ENCODE assay signal across 8 cellular contexts in the genomic region with DNA sequence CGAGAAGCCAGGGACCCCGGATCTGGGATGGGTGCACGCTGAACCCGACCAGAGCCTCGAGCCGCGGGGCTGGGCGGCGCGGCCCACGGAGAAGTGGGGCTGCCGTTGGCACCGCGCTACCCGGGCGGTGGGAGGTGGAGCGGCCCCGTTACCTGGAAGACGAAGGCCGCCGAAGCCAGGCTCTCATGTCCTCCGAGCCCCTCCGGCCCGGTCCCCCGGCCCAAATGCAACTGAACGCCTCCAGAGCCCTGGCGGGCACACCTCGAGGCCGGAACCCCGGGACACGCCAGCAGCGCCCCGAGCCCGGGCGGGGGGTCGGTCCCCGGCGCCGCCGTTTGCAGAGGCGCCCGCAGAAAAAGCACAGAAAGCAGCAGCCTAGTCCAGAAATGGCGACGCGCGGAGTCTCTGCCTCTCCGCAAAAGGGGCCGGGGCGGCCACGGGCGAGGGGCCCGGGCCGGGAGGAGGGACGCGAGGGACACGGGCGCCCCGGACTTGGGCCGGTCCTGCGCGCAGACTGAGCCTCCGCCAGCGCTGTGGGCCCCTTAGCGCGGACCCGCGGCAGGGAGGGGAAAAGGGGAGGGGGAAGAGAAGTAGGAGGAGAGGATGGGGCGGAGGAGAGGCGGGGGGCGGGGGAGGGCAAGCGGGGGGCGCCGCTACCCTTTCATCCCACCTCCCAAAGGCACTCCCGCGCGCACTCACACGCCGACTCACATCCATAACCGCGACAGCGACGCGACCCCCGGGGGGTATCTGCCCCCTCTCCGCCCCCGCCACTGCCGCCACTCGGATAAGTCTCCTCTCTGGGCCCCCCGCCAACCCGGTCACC. TPM values are rescaled to one million over a fixed set of nuclear protein-coding genes. Genes with fewer than 3 reads are reported as not detected.
DNase-seq lines count a peak whose midpoint lies in the region; ATAC-seq and TF ChIP-seq lines count a peak whose summit lies in the region.

No MANE protein-coding gene starts in this region.

- H3K4me3 ChIP-seq in iPS-18a (ENCODE audit: low read length), result peak overlapping the region; percentile 96

- H3K36me3 Mint-ChIP-seq in Calu3 (ENCODE audit: insufficient read depth, unreplicated experiment), result peaks cover 15% of the 10 kb centered on the region
- H3K36me3 Mint-ChIP-seq in activated naive CD8-positive, alpha-beta T cell treated with anti-CD3 and anti-CD28 coated beads, Interleukin-2, amount 10 ng/mL, durations not matched to agents 7 days and 5 days, result peaks cover 4% of the 10 kb centered on the region

- H3K9me3 ChIP-seq in iPS-18a (ENCODE audit: control insufficient read depth, low read depth, low read length), result no peaks in the 10 kb centered on the region

- H3K9me3 Mint-ChIP-seq in Calu3 (ENCODE audit: low read depth, unreplicated experiment), result no peaks in the 10 kb centered on the region
- H3K9me3 Mint-ChIP-seq in activated naive CD8-positive, alpha-beta T cell treated with anti-CD3 and anti-CD28 coated beads, Interleukin-2, amount 10 ng/mL, durations not matched to agents 7 days and 5 days, result no peaks in the 10 kb centered on the region

- peak overlapping the region; percentile 73 for H3K9ac ChIP-seq in iPS-18a (ENCODE audit: low read length)

- peaks cover 34% of the 10 kb centered on the region for H3K4me1 ChIP-seq in iPS-18a (ENCODE audit: control insufficient read depth, low read depth, low read length)

- TF ChIP-seq CTCF in Calu3 (IDR thresholded peaks at IDR 0.05; ENCODE audit: unreplicated experiment), result no peak

- peaks cover 10% of the 10 kb centered on the region for H3K4me1 Mint-ChIP-seq in Calu3 (ENCODE audit: low read depth, unreplicated experiment)
- peaks cover 23% of the 10 kb centered on the region for H3K4me1 Mint-ChIP-seq in activated naive CD8-positive, alpha-beta T cell treated with anti-CD3 and anti-CD28 coated beads, Interleukin-2, amount 10 ng/mL, durations not matched to agents 7 days and 5 days

- H3K27ac Mint-ChIP-seq in Calu3 (ENCODE audit: unreplicated experiment), result no peak overlapping the region
- no peak overlapping the region for H3K27ac Mint-ChIP-seq in activated naive CD8-positive, alpha-beta T cell treated with anti-CD3 and anti-CD28 coated beads, Interleukin-2, amount 10 ng/mL, durations not matched to agents 7 days and 5 days

- peaks cover 17% of the 10 kb centered on the region for H3K27me3 Mint-ChIP-seq in Calu3 (ENCODE audit: unreplicated experiment)
- H3K27me3 Mint-ChIP-seq in activated naive CD8-positive, alpha-beta T cell treated with anti-CD3 and anti-CD28 coated beads, Interleukin-2, amount 10 ng/mL, durations not matched to agents 7 days and 5 days, result peaks cover 12% of the 10 kb centered on the region

- no TSS peak for BruUV-seq in Calu3 (replicated peaks; lab: Mats Ljungman, UMichigan)

- DNase-seq in Calu3 (no peak), NCI-H2227 treated with DMSO at 0.1 percent for 48 hours (lab: John Stamatoyannopoulos, UW) (peak; percentile 26), NCI-H446 (lab: John Stamatoyannopoulos, UW) (no peak)
- DNase-seq in activated naive CD8-positive, alpha-beta T cell treated with anti-CD3 and anti-CD28 coated beads, Interleukin-2, amount 10 ng/mL, durations not matched to agents 7 days and 5 days, result peak; percentile 59
- peak; percentile 36 for DNase-seq in stimulated activated CD4-positive, alpha-beta T cell treated with anti-CD3 and anti-CD28 coated beads, Interleukin-4, amount 100 ng/mL, for 1 hour

- H3K27ac ChIP-seq in iPS-18a (ENCODE audit: low read length), result no peak overlapping the region

- no peak for ATAC-seq in activated naive CD8-positive, alpha-beta T cell treated with anti-CD3 and anti-CD28 coated beads, Interleukin-2, amount 10 ng/mL, durations not matched to agents 7 days and 5 days (ENCODE audit: low read depth)
- ATAC-seq in GM21447 (IDR thresholded peaks at IDR 0.05; ENCODE audit: unreplicated experiment) (no peak), GM21619 (IDR thresholded peaks at IDR 0.05; ENCODE audit: unreplicated experiment) (no peak)

- CTCF ChIA-PET in Calu3 (lab: Charles Lee), result no interaction called here

- H3K36me3 ChIP-seq in iPS-18a (ENCODE audit: control insufficient read depth, low read depth, low read length), result peaks cover 22% of the 10 kb centered on the region

- POLR2A ChIA-PET in activated naive CD8-positive, alpha-beta T cell treated with anti-CD3 and anti-CD28 coated beads, Interleukin-2, amount 10 ng/mL, durations not matched to agents 7 days and 5 days (lab: Charles Lee), result no interaction called here

- peak overlapping the region; percentile 68 for H3K4me3 Mint-ChIP-seq in Calu3 (ENCODE audit: low read depth, unreplicated experiment)
- H3K4me3 Mint-ChIP-seq in activated naive CD8-positive, alpha-beta T cell treated with anti-CD3 and anti-CD28 coated beads, Interleukin-2, amount 10 ng/mL, durations not matched to agents 7 days and 5 days, result peak overlapping the region; percentile 84

- peaks cover 20% of the 10 kb centered on the region for H3K27me3 ChIP-seq in iPS-18a (ENCODE audit: control insufficient read depth, insufficient read depth, low read length)

- intact Hi-C loops in Calu3 (cut with micrococcal nuclease; ENCODE audit: unreplicated experiment), result loop anchor here (5.0 to 10.0 kb wide), 2 partner anchors 143 to 425 kb away; no protein-coding TSS in a partner anchor

RNA-seq across cellular contexts. Expression of a gene that starts 1.4 kb away (rescaled TPM):
- 0.45 and 0.49 TPM in 2 replicates for total RNA-seq in Calu3 (2022)
- 1 to 10 TPM; 7.7 to 9.8 TPM for total RNA-seq in activated naive CD8-positive, alpha-beta T cell treated with anti-CD3 and anti-CD28 coated beads, Interleukin-2, amount 10 ng/mL, durations not matched to agents 7 days and 5 days

Comparison
In these comparisons a context has a peak if more than half of its experiments do, and no peak if none do; other contexts are left out.
1. DNase-seq: peak in NCI-H2227 treated with DMSO at 0.1 percent for 48 hours (single experiment), activated naive CD8-positive, alpha-beta T cell treated with anti-CD3 and anti-CD28 coated beads, Interleukin-2, amount 10 ng/mL, durations not matched to agents 7 days and 5 days (single experiment) and stimulated activated CD4-positive, alpha-beta T cell treated with anti-CD3 and anti-CD28 coated beads, Interleukin-4, amount 100 ng/mL, for 1 hour (single experiment); none in Calu3 (single experiment) and NCI-H446 (0 of 2).